In the genomic region with DNA sequence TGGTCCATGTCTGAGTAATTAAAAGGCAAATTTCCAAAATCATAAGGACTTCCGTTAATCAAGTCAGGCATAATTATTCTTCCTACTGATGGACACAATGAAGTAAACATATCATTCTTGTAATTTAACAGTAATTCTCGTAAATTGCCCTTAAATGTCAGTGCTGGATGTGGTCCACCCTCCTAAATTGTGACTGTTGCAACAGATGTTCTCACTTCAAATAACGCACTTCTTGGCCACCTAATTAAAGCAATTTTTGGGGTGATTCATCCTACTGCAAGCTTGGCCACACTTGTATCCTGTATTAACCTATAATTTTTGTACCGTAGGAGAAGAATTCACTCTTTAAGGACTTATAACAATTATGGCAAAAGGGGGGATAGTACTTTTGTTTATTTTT, we compare ENCODE assay signal across 1 cellular context.
TF ChIP-seq lines count a peak whose summit lies in the region.

No MANE protein-coding gene starts in this region.

TF ChIP-seq in H1, 55 proteins besides CTCF, POLR2A, EP300 and RAD21 (continued from another document):
- no peak for TF ChIP-seq CTBP2 (IDR thresholded peaks at IDR 0.05; ENCODE audit: borderline replicate concordance, insufficient read depth, insufficient read length, low read length)
- TF ChIP-seq BCL11A (IDR thresholded peaks at IDR 0.05; ENCODE audit: low read depth in 2 of 2, low read length in 2 of 2) = no peak
- TF ChIP-seq CREB1 (IDR thresholded peaks at IDR 0.05) = no peak
- no peak for TF ChIP-seq GABPA (IDR thresholded peaks at IDR 0.05; ENCODE audit: borderline replicate concordance, insufficient read depth, low read length)
- TF ChIP-seq, protein P1, sequence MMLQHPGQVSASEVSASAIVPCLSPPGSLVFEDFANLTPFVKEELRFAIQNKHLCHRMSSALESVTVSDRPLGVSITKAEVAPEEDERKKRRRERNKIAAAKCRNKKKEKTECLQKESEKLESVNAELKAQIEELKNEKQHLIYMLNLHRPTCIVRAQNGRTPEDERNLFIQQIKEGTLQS (IDR thresholded peaks at IDR 0.05; ENCODE audit: insufficient read depth, low read depth, low read length) = no peak
- TF ChIP-seq NANOG (IDR thresholded peaks at IDR 0.05; ENCODE audit: insufficient read depth, low read depth, low read length, poor library complexity, severe bottlenecking) = no peak
- no peak for TF ChIP-seq ZNF274 (IDR thresholded peaks at IDR 0.05; ENCODE audit: borderline replicate concordance, extremely low read depth, low read length)
- no peak for TF ChIP-seq NRF1 (IDR thresholded peaks at IDR 0.05; ENCODE audit: low read depth, low read length)
- TF ChIP-seq EGR1 (IDR thresholded peaks at IDR 0.05; ENCODE audit: borderline replicate concordance, low read depth, low read length) = no peak
- TF ChIP-seq SIRT6 (IDR thresholded peaks at IDR 0.05; ENCODE audit: low read length) = no peak
